In genomic region chr1:2014726-2015382, GRCh38 we compare ENCODE assay signal across 2 cellular contexts.
TF ChIP-seq lines count a peak whose summit lies in the region.

No MANE protein-coding gene starts in this region.

TF ChIP-seq in IMR-90, 13 proteins besides CTCF, POLR2A, EP300 and RAD21:
- no peak for TF ChIP-seq MAFK (IDR thresholded peaks at IDR 0.05; ENCODE audit: low read depth, low read length)
- no peak for TF ChIP-seq RFX5 (IDR thresholded peaks at IDR 0.05; ENCODE audit: low read depth, low read length)
- TF ChIP-seq MXI1 (IDR thresholded peaks at IDR 0.05; ENCODE audit: borderline replicate concordance, low read depth, low read length) = no peak
- TF ChIP-seq, protein P1, sequence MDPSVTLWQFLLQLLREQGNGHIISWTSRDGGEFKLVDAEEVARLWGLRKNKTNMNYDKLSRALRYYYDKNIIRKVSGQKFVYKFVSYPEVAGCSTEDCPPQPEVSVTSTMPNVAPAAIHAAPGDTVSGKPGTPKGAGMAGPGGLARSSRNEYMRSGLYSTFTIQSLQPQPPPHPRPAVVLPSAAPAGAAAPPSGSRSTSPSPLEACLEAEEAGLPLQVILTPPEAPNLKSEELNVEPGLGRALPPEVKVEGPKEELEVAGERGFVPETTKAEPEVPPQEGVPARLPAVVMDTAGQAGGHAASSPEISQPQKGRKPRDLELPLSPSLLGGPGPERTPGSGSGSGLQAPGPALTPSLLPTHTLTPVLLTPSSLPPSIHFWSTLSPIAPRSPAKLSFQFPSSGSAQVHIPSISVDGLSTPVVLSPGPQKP (IDR thresholded peaks at IDR 0.05; ENCODE audit: borderline replicate concordance, low read depth, low read length) = no peak
- no peak for TF ChIP-seq RCOR1 (IDR thresholded peaks at IDR 0.05; ENCODE audit: insufficient replicate concordance, low read length)
- TF ChIP-seq, protein P2, sequence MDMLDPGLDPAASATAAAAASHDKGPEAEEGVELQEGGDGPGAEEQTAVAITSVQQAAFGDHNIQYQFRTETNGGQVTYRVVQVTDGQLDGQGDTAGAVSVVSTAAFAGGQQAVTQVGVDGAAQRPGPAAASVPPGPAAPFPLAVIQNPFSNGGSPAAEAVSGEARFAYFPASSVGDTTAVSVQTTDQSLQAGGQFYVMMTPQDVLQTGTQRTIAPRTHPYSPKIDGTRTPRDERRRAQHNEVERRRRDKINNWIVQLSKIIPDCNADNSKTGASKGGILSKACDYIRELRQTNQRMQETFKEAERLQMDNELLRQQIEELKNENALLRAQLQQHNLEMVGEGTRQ (IDR thresholded peaks at IDR 0.05; ENCODE audit: low read depth, low read length) = no peak
- TF ChIP-seq FOS (IDR thresholded peaks at IDR 0.05; ENCODE audit: low read depth, low read length) = no peak
- TF ChIP-seq MAZ (IDR thresholded peaks at IDR 0.05; ENCODE audit: borderline replicate concordance, low read depth, low read length) = no peak
- TF ChIP-seq CHD1 (IDR thresholded peaks at IDR 0.05; ENCODE audit: low read depth, low read length) = no peak
- no peak for TF ChIP-seq SMC3 (IDR thresholded peaks at IDR 0.05; ENCODE audit: low read depth, low read length)
- TF ChIP-seq BHLHE40 (IDR thresholded peaks at IDR 0.05; ENCODE audit: low read depth, low read length) = no peak
- no peak for TF ChIP-seq CEBPB (IDR thresholded peaks at IDR 0.05; ENCODE audit: low read depth, low read length)
- TF ChIP-seq NFE2L2 (IDR thresholded peaks at IDR 0.05; ENCODE audit: low read depth, low read length) = no peak

TF ChIP-seq in K562, 482 proteins besides CTCF, POLR2A, EP300 and RAD21:
- TF ChIP-seq SREBF1 (IDR thresholded peaks at IDR 0.05; ENCODE audit: borderline replicate concordance, low read depth, low read length) (no peak), EGR1 (conservative IDR thresholded peaks at IDR 0.05) (peak; percentile 58), FOSL1 (tag; conservative IDR thresholded peaks at IDR 0.05) (0 out of 2 replicates have a peak, but pooled peaks have one; percentile 42), C11orf30 (IDR thresholded peaks at IDR 0.05; ENCODE audit: low read depth) (no peak), RNF2 (IDR thresholded peaks at IDR 0.05) (0 out of 2 replicates have a peak, but pooled peaks have one; percentile 15), ASH1L (IDR thresholded peaks at IDR 0.05; ENCODE audit: borderline replicate concordance, low read depth, partially characterized antibody) (no peak), IFI16 (CRISPR knock-in tag; IDR thresholded peaks at IDR 0.05) (no peak), EZH2 (IDR thresholded peaks at IDR 0.05; ENCODE audit: borderline replicate concordance, low read depth, low read length) (peak; percentile 47; the same call in 1 of the 2 replicates), CBX2 (IDR thresholded peaks at IDR 0.05; ENCODE audit: insufficient read depth, low read length, poor library complexity, severe bottlenecking) (peak; percentile 47)
- TF ChIP-seq, protein P3, sequence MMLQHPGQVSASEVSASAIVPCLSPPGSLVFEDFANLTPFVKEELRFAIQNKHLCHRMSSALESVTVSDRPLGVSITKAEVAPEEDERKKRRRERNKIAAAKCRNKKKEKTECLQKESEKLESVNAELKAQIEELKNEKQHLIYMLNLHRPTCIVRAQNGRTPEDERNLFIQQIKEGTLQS (IDR thresholded peaks at IDR 0.05) = peak; percentile 32
- TF ChIP-seq, protein P3 (CRISPR knock-in tag; conservative IDR thresholded peaks at IDR 0.05) = no peak
